Comparison of ENCODE assay signal across 1 cellular context in genomic region chr2:147636238-147636887, GRCh38.
TF ChIP-seq lines count a peak whose summit lies in the region.

No MANE protein-coding gene starts in this region.

TF ChIP-seq in GM23338, 12 proteins besides CTCF, POLR2A, EP300 and RAD21 (continued from another document):
- TF ChIP-seq ZNF462 (CRISPR knock-in tag; IDR thresholded peaks at IDR 0.05) (no peak), ETS1 (IDR thresholded peaks at IDR 0.05) (no peak), EZH2phosphoT487 (IDR thresholded peaks at IDR 0.05; ENCODE audit: unreplicated experiment) (no peak)
